ENCODE assay signal across 2 cellular contexts in the genomic region with DNA sequence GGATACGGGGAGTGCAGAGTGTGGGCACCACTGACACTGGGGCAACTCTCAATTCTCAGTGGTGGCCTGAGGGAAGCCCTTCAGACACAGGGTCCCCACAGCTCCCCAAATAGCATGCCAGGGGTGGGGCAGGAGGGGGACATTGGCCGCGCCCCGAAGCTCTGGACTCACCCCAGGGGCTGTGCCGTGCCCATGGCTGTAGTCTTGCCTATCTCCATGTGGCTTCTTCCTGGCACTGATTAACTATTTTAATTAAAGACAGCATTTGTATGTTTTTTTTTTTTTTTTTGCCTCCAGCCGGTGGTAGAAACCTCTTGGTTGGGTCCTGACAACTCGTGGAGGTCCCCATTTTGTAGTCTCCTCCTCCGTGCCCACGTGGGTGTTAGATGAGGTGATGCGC.
TF ChIP-seq lines count a peak whose summit lies in the region.

No MANE protein-coding gene starts in this region.

TF ChIP-seq in WTC11, 78 proteins besides CTCF, POLR2A, EP300 and RAD21:
- TF ChIP-seq, protein P1, sequence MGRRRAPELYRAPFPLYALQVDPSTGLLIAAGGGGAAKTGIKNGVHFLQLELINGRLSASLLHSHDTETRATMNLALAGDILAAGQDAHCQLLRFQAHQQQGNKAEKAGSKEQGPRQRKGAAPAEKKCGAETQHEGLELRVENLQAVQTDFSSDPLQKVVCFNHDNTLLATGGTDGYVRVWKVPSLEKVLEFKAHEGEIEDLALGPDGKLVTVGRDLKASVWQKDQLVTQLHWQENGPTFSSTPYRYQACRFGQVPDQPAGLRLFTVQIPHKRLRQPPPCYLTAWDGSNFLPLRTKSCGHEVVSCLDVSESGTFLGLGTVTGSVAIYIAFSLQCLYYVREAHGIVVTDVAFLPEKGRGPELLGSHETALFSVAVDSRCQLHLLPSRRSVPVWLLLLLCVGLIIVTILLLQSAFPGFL (CRISPR knock-in tag; IDR thresholded peaks at IDR 0.05; ENCODE audit: borderline replicate concordance) = no peak
- TF ChIP-seq RORB (CRISPR knock-in tag; IDR thresholded peaks at IDR 0.05) (no peak), GRHL2 (CRISPR knock-in tag; IDR thresholded peaks at IDR 0.05; ENCODE audit: insufficient replicate concordance, severe bottlenecking) (no peak)

TF ChIP-seq in HEK293T, 16 proteins besides CTCF, POLR2A, EP300 and RAD21:
- TF ChIP-seq ELF4 (IDR thresholded peaks at IDR 0.05) (no peak), FOXK2 (IDR thresholded peaks at IDR 0.05) (no peak), SUZ12 (IDR thresholded peaks at IDR 0.05) (no peak), LEF1 (IDR thresholded peaks at IDR 0.05; ENCODE audit: borderline replicate concordance) (no peak), NFRKB (IDR thresholded peaks at IDR 0.05) (no peak), ZNF384 (IDR thresholded peaks at IDR 0.05) (no peak), HDGF (IDR thresholded peaks at IDR 0.05; ENCODE audit: borderline replicate concordance) (no peak), SP1 (IDR thresholded peaks at IDR 0.05) (no peak), L3MBTL2 (conservative IDR thresholded peaks at IDR 0.05) (no peak), FOXM1 (IDR thresholded peaks at IDR 0.05; ENCODE audit: borderline replicate concordance) (no peak)
- TF ChIP-seq, protein P2, sequence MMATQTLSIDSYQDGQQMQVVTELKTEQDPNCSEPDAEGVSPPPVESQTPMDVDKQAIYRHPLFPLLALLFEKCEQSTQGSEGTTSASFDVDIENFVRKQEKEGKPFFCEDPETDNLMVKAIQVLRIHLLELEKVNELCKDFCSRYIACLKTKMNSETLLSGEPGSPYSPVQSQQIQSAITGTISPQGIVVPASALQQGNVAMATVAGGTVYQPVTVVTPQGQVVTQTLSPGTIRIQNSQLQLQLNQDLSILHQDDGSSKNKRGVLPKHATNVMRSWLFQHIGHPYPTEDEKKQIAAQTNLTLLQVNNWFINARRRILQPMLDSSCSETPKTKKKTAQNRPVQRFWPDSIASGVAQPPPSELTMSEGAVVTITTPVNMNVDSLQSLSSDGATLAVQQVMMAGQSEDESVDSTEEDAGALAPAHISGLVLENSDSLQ (IDR thresholded peaks at IDR 0.05) = no peak
TF ChIP-seq in HEK293T: peak in this region for 0.
